21 cellular contexts compared by ENCODE assay signal in genomic region chr11:125072961-125073590, GRCh38. TPM values are rescaled to one million over a fixed set of nuclear protein-coding genes. Genes with fewer than 3 reads are reported as not detected.
DNase-seq lines count a peak whose midpoint lies in the region; ATAC-seq and TF ChIP-seq lines count a peak whose summit lies in the region.
"Had no signal": no experiment of that assay in that cellular context is flagged by ENCODE, and none has a peak within 500 bp of the region (broad histone marks: within the 10 kb centered on the region; RNA-seq: fewer than 3 reads in every experiment).

No MANE protein-coding gene starts in this region.

- H3K9ac ChIP-seq in MM.1S (ENCODE audit: low read length), result peak overlapping the region; percentile 46
- H3K9ac ChIP-seq: SK-N-SH had no signal

- peak overlapping the region; percentile 29; the same call in 1 of the 2 replicates for H3K4me2 ChIP-seq in MM.1S (ENCODE audit: low read depth, low read length)
- H3K4me2 ChIP-seq: SK-N-SH had no signal

- H3K27ac ChIP-seq in MM.1S (ENCODE audit: low read length), result peak overlapping the region; percentile 88
- H3K27ac ChIP-seq in cingulate gyrus (ENCODE audit: low read depth, low read length), result peak overlapping the region; percentile 77
- H3K27ac ChIP-seq in spleen, result peak overlapping the region in 6 of 8 donors; percentile 71 to 90 (median 84)
- H3K27ac ChIP-seq: cardiac muscle cell had no signal

- DNase-seq in CD14-positive monocyte (ENCODE audit: low spot score), result no peak
- DNase-seq in MM.1S, result no peak
- DNase-seq in spleen, result peak; percentile 70
- no peak for DNase-seq in NCI-H1105 (lab: John Stamatoyannopoulos, UW)
- no peak for DNase-seq in middle frontal gyrus (ENCODE audit: extremely low spot score, low spot score)
- DNase-seq in effector CD4-positive, alpha-beta T cell, result no peak
- DNase-seq: activated CD4-positive, alpha-beta T cell treated with anti-CD3 and anti-CD28 coated beads for 4 hours; activated naive CD4-positive, alpha-beta T cell treated with anti-CD3 and anti-CD28 coated beads, Interleukin-2, amount 50 U/mL, for 16 hours; CD4-positive, CD25-positive, alpha-beta regulatory T cell; glutamatergic neuron; kidney glomerular epithelial cell; NCI-H1417; occipital lobe; SK-N-SH; stimulated activated CD4-positive, alpha-beta T cell treated with anti-CD3 and anti-CD28 coated beads, Interleukin-4, amount 100 ng/mL, for 1 hour; stimulated activated naive CD4-positive, alpha-beta T cell; T-helper 2 cell had no signal

- WGBS in spleen, 5 donors, result 88 to 96% (median 89%) methylated on average over 8 to 12 of the region's 12 CpGs

- H3K4me3 Mint-ChIP-seq in CD14-positive monocyte, result no peak overlapping the region
- H3K4me3 Mint-ChIP-seq: CD4-positive, CD25-positive, alpha-beta regulatory T cell had no signal

- peaks cover 0 to 2% (median 0%) of the 10 kb centered on the region in 7 donors for H3K9me3 Mint-ChIP-seq in CD14-positive monocyte
- H3K9me3 Mint-ChIP-seq: CD4-positive, CD25-positive, alpha-beta regulatory T cell had no signal

- H4K20me1 ChIP-seq in MM.1S (ENCODE audit: insufficient read depth, low read length), result no peaks in the 10 kb centered on the region

- no peaks in the 10 kb centered on the region for H3K79me2 ChIP-seq in MM.1S (ENCODE audit: low read length)

- H3K36me3 ChIP-seq in MM.1S (replicated peaks; ENCODE audit: insufficient read depth, low read length) (no peaks in the 10 kb centered on the region), spleen (peaks cover 0 to 13% (median 0%) of the 10 kb centered on the region in 6 donors)
- H3K36me3 ChIP-seq: cardiac muscle cell had no signal

- H3K4me1 ChIP-seq in MM.1S (ENCODE audit: low read length) (peaks cover 38% of the 10 kb centered on the region), spleen (peaks cover 24 to 94% (median 66%) of the 10 kb centered on the region in 6 donors)

- no peaks in the 10 kb centered on the region for H3K9me2 ChIP-seq in MM.1S (replicated peaks; ENCODE audit: insufficient read depth, low read length)
- H3K9me2 ChIP-seq: SK-N-SH had no signal

- peak overlapping the region; percentile 99 to 100 (median 99) for H3K27ac Mint-ChIP-seq in CD14-positive monocyte
- H3K27ac Mint-ChIP-seq: CD4-positive, CD25-positive, alpha-beta regulatory T cell had no signal

- H3K36me3 Mint-ChIP-seq in CD14-positive monocyte, result peaks cover 47 to 69% of the 10 kb centered on the region in 2 donors
- H3K36me3 Mint-ChIP-seq: CD4-positive, CD25-positive, alpha-beta regulatory T cell had no signal

- no peak for TF ChIP-seq POLR2A in spleen (IDR thresholded peaks at IDR 0.05)

- peaks cover 81% of the 10 kb centered on the region for H3K4me1 Mint-ChIP-seq in CD14-positive monocyte

- H2AFZ ChIP-seq in MM.1S (ENCODE audit: low read length), result peak overlapping the region; percentile 68

- peaks cover 0 to 7% (median 6%) of the 10 kb centered on the region in 3 donors for H3K27me3 Mint-ChIP-seq in CD14-positive monocyte (ENCODE audit: low read depth in 3 of 3)

- TF ChIP-seq CTCF in CD14-positive monocyte (IDR thresholded peaks at IDR 0.05) (no peak), MM.1S (IDR thresholded peaks at IDR 0.05; ENCODE audit: low read length) (no peak), spleen (IDR thresholded peaks at IDR 0.05 in 8 of 11, conservative IDR thresholded peaks at IDR 0.05 in 3 of 11) (no peak)

- intact Hi-C loops in CD14-positive monocyte (cut with micrococcal nuclease), result loop anchor here in 1 of 2 donors (5.0 kb wide), 1 partner anchor 39 kb away; the partner anchor contains the start of gene TMEM218
- intact Hi-C loops in spleen (cut with DNase I; ENCODE audit: low total_unique reads), result no loop called here

- H3K4me3 ChIP-seq in MM.1S (ENCODE audit: low read length), result no peak overlapping the region
- H3K4me3 ChIP-seq in spleen, result no peak overlapping the region
- H3K4me3 ChIP-seq: cardiac muscle cell, dorsolateral prefrontal cortex had no signal

- no peaks in the 10 kb centered on the region for H3K27me3 ChIP-seq in MM.1S (replicated peaks; ENCODE audit: insufficient read depth, low read length)
- no peaks in the 10 kb centered on the region for H3K27me3 ChIP-seq in spleen (replicated peaks in 1 of 7)
- H3K27me3 ChIP-seq: cardiac muscle cell had no signal

- H3K9me3 ChIP-seq in MM.1S (replicated peaks; ENCODE audit: insufficient read depth, low read length), result no peaks in the 10 kb centered on the region
- H3K9me3 ChIP-seq in spleen, result no peaks in the 10 kb centered on the region
- H3K9me3 ChIP-seq: SK-N-SH had no signal

- peaks cover 11% of the 10 kb centered on the region; the same call in 1 of the 2 replicates for H3F3A ChIP-seq in MM.1S (ENCODE audit: insufficient read depth, low read length)

- no peak for ATAC-seq in HG03175 (IDR thresholded peaks at IDR 0.05; ENCODE audit: unreplicated experiment)

RNA-seq across cellular contexts. Expression of gene SLC37A2, which starts 10.0 kb away (rescaled TPM):
- polyA plus RNA-seq in CD14-positive monocyte (10 to 100 TPM; 70.8 to 81.5 TPM), spleen (10 to 100 TPM in 1 of 3 donors, 1 to 10 TPM in 2; 3.5 to 19.2 (median 6.6) TPM)
- total RNA-seq in spleen, result 10 to 100 TPM; 37.1 to 85.7 (median 59.0) TPM
- total RNA-seq: CD4-positive, CD25-positive, alpha-beta regulatory T cell had no signal

RNA-seq across cellular contexts. Expression of gene TMEM218, which starts 38.4 kb away (rescaled TPM):
- polyA plus RNA-seq in CD14-positive monocyte, result 10 to 100 TPM; 55.7 to 57.7 TPM
- 10 to 100 TPM; 12.0 to 23.1 (median 17.9) TPM for total RNA-seq in spleen
- 10 to 100 TPM; 28.0 to 34.7 (median 30.1) TPM for polyA plus RNA-seq in spleen
